ENCODE assay signal across 8 cellular contexts in genomic region chr22:41915035-41915782, GRCh38. TPM values are rescaled to one million over a fixed set of nuclear protein-coding genes. Genes with fewer than 3 reads are reported as not detected.
A peak's percentile ranks its signal among the peaks of the same experiment; 100 is the strongest.
DNase-seq lines count a peak whose midpoint lies in the region; ATAC-seq and TF ChIP-seq lines count a peak whose summit lies in the region.

TSS of gene SHISA8 (minus strand) at chr22:41915074. CDS start at chr22:41914667, 407 bp downstream.

- H3K36me3 ChIP-seq in tibial artery: no peaks in the 10 kb centered on the region

- ATAC-seq in natural killer cell treated with Interleukin-12 subunit alpha and Interleukin-12 subunit beta and Interleukin-15 and Interleukin-18, amount 100 ng/mL, for 72 hours: peak; percentile 48 to 63
- no peak for ATAC-seq in GM18909 (IDR thresholded peaks at IDR 0.05; ENCODE audit: poor library complexity, unreplicated experiment)

- peaks cover 0 to 67% (median 30%) of the 10 kb centered on the region in 45 donors for H3K27me3 ChIP-seq in dorsolateral prefrontal cortex
- H3K27me3 ChIP-seq in tibial artery: peaks cover 5 to 99% of the 10 kb centered on the region in 2 donors

- TF ChIP-seq CTCF in 22Rv1 (IDR thresholded peaks at IDR 0.05): no peak
- no peak for TF ChIP-seq CTCF in GM20000 (IDR thresholded peaks at IDR 0.05; ENCODE audit: extremely low read depth, missing control alignments)
- no peak for TF ChIP-seq CTCF in dorsolateral prefrontal cortex (IDR thresholded peaks at IDR 0.05 in 54 of 56, conservative IDR thresholded peaks at IDR 0.05 in 2 of 56; ENCODE audit: low read depth in 1 of 56, partially characterized antibody in 56 of 56)
- TF ChIP-seq CTCF in tibial artery (IDR thresholded peaks at IDR 0.05): no peak

- H3K27me3 Mint-ChIP-seq in natural killer cell treated with Interleukin-12 subunit alpha and Interleukin-12 subunit beta and Interleukin-15 and Interleukin-18, amount 100 ng/mL, for 72 hours: peaks cover 27 to 33% of the 10 kb centered on the region in 2 donors

- intact Hi-C loops in dorsolateral prefrontal cortex (cut with DNase I): no loop called here
- intact Hi-C loops in tibial artery (cut with DNase I; ENCODE audit: low total_unique reads): no loop called here

- H3K9me3 Mint-ChIP-seq in natural killer cell treated with Interleukin-12 subunit alpha and Interleukin-12 subunit beta and Interleukin-15 and Interleukin-18, amount 100 ng/mL, for 72 hours: no peaks in the 10 kb centered on the region

- peaks cover 0 to 55% (median 44%) of the 10 kb centered on the region in 4 donors for H3K4me1 ChIP-seq in tibial artery

- H3K27ac ChIP-seq in 22Rv1 (peak within 1 kb of the TSS; percentile 42; the same call in 1 of the 2 replicates), dorsolateral prefrontal cortex (peak within 1 kb of the TSS in 2 of 59 donors; percentile 2 to 86), tibial artery (no peak within 1 kb of the TSS)

- no peak within 1 kb of the TSS for H3K27ac Mint-ChIP-seq in natural killer cell treated with Interleukin-12 subunit alpha and Interleukin-12 subunit beta and Interleukin-15 and Interleukin-18, amount 100 ng/mL, for 72 hours

- peak; percentile 88 for DNase-seq in GM20000 (ENCODE audit: low spot score)
- peak; percentile 67 for DNase-seq in activated CD4-positive, alpha-beta T cell treated with anti-CD3 and anti-CD28 coated beads for 48 hours
- DNase-seq in dorsolateral prefrontal cortex: peak in 2 of 10 donors; percentile 52 to 78
- no peak for DNase-seq in natural killer cell treated with Interleukin-12 subunit alpha and Interleukin-12 subunit beta and Interleukin-15 and Interleukin-18, amount 100 ng/mL, for 72 hours (ENCODE audit: low spot score)
- DNase-seq in tibial artery: no peak
- DNase-seq in NCI-H187 (lab: John Stamatoyannopoulos, UW): no peak

- peak within 1 kb of the TSS; percentile 25 for H3K4me3 Mint-ChIP-seq in natural killer cell treated with Interleukin-12 subunit alpha and Interleukin-12 subunit beta and Interleukin-15 and Interleukin-18, amount 100 ng/mL, for 72 hours

- no peaks in the 10 kb centered on the region for H3K36me3 Mint-ChIP-seq in natural killer cell treated with Interleukin-12 subunit alpha and Interleukin-12 subunit beta and Interleukin-15 and Interleukin-18, amount 100 ng/mL, for 72 hours

- peaks cover 0 to 14% of the 10 kb centered on the region in 2 donors for H3K4me1 Mint-ChIP-seq in natural killer cell treated with Interleukin-12 subunit alpha and Interleukin-12 subunit beta and Interleukin-15 and Interleukin-18, amount 100 ng/mL, for 72 hours (ENCODE audit: low read depth in 2 of 2)

- no peaks in the 10 kb centered on the region for H3K9me3 ChIP-seq in tibial artery

- peak within 1 kb of the TSS in 56 of 59 donors; percentile 6 to 63 (median 43) for H3K4me3 ChIP-seq in dorsolateral prefrontal cortex
- H3K4me3 ChIP-seq in tibial artery: peak within 1 kb of the TSS; percentile 31 to 48

RNA-seq across cellular contexts. Expression of gene SHISA8, which starts in this region (rescaled TPM):
- 1 to 10 TPM in 117 of 120 experiments, under 1 TPM in 2, not detected in 1; 0.79 to 7.2 (median 2.8) TPM for total RNA-seq in dorsolateral prefrontal cortex
- not detected for total RNA-seq in natural killer cell treated with Interleukin-12 subunit alpha and Interleukin-12 subunit beta and Interleukin-15 and Interleukin-18, amount 100 ng/mL, for 72 hours

Comparison
In these comparisons a context has a peak if more than half of its experiments do, and no peak if none do; other contexts are left out.
1. Peak in ATAC-seq in natural killer cell treated with Interleukin-12 subunit alpha and Interleukin-12 subunit beta and Interleukin-15 and Interleukin-18, amount 100 ng/mL, for 72 hours; RNA of the gene not detected or under 1 TPM.
2. DNase-seq: peak in GM20000 (single experiment) and activated CD4-positive, alpha-beta T cell treated with anti-CD3 and anti-CD28 coated beads for 48 hours (single experiment); none in natural killer cell treated with Interleukin-12 subunit alpha and Interleukin-12 subunit beta and Interleukin-15 and Interleukin-18, amount 100 ng/mL, for 72 hours (single experiment), tibial artery (0 of 2) and NCI-H187 (0 of 2).